In the genomic region with DNA sequence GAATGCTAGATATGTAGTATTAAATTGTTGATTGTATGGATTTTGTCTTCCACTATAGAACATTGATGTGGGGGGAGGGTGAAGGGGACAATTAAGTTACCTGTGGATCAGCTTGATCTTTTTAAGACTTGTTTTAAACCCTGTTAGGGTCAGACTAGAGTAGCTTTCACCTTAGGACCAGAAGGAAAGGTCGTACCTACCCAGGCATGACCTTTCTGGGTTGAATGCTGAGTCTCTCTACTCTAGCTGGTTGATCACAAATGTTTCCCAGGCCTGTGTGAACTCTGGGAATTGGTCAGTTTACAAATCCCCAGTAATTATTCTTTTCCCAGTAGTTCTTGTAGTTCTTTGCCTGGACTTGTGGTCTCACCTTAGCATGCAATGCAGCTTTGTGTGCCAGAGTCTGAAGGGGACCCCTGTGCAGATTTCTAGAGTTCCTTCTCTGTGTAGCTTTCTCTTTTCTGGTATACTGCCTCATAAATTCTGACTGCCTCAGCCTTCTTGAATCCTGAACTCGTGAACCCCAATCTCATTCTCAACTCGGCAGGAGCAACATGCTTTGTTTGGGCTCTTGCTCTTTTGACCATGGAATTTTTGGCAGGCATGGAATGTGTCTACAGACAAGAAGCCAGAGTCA, we compare ENCODE assay signal across 9 cellular contexts. TPM values are rescaled to one million over a fixed set of nuclear protein-coding genes. Genes with fewer than 3 reads are reported as not detected.
DNase-seq lines count a peak whose midpoint lies in the region; ATAC-seq and TF ChIP-seq lines count a peak whose summit lies in the region.
"Had no signal": no experiment of that assay in that cellular context is flagged by ENCODE, and none has a peak within 500 bp of the region (broad histone marks: within the 10 kb centered on the region; RNA-seq: fewer than 3 reads in every experiment).

No MANE protein-coding gene starts in this region.

- no peak overlapping the region for H2AK5ac ChIP-seq in neuronal stem cell (ENCODE audit: low read depth, low read length)

- H2AFZ ChIP-seq in PC-3 (ENCODE audit: low read length) (no peak overlapping the region), neuronal stem cell (ENCODE audit: low read length) (peak overlapping the region; percentile 24)

- H3K4me1 Mint-ChIP-seq in Caco-2 (ENCODE audit: low read depth, unreplicated experiment), result peaks cover 27% of the 10 kb centered on the region

- peaks cover 13% of the 10 kb centered on the region for H3F3A ChIP-seq in PC-3 (ENCODE audit: low read length, unreplicated experiment)

- H4K91ac ChIP-seq in neuronal stem cell (ENCODE audit: low read depth, low read length, poor library complexity), result no peak overlapping the region

- H2BK15ac ChIP-seq in neuronal stem cell (ENCODE audit: low read length), result no peak overlapping the region

- no peak overlapping the region for H2BK120ac ChIP-seq in neuronal stem cell (ENCODE audit: low read depth, low read length)

- H3K79me1 ChIP-seq in neuronal stem cell (ENCODE audit: low read depth, low read length), result no peaks in the 10 kb centered on the region

- peaks cover 42% of the 10 kb centered on the region for H3K79me2 ChIP-seq in PC-3 (ENCODE audit: low read length)

- no peaks in the 10 kb centered on the region for H3K27me3 Mint-ChIP-seq in Caco-2 (ENCODE audit: insufficient read depth, unreplicated experiment)

- no CpG with 5 or more reads among the region's 3 CpGs for WGBS in neuronal stem cell (ENCODE audit: extremely low coverage in 2 of 2, insufficient read length in 2 of 2, insufficient replicate concordance in 1 of 2), 2 donors

- H3K4me1 ChIP-seq in Caco-2, result peaks cover 44% of the 10 kb centered on the region
- peaks cover 42% of the 10 kb centered on the region for H3K4me1 ChIP-seq in PC-3 (ENCODE audit: insufficient read depth, low read length)
- H3K4me1 ChIP-seq in duodenal mucosa (ENCODE audit: control insufficient read depth in 1 of 2, insufficient read depth in 2 of 2, low read length in 2 of 2), result peaks cover 0 to 8% of the 10 kb centered on the region in 2 donors
- peaks cover 4 to 24% of the 10 kb centered on the region in 2 donors for H3K4me1 ChIP-seq in neuronal stem cell (ENCODE audit: control insufficient read depth in 2 of 2, insufficient read depth in 1 of 2, low read depth in 1 of 2, low read length in 2 of 2)

- H3K9ac ChIP-seq in PC-3 (ENCODE audit: low read length) (peak overlapping the region; percentile 59), duodenal mucosa (ENCODE audit: low read depth in 1 of 2, low read length in 2 of 2) (no peak overlapping the region), neuronal stem cell (ENCODE audit: low read depth, low read length, poor library complexity) (no peak overlapping the region)

- H3K27ac ChIP-seq in PC-3 (ENCODE audit: low read length) (peak overlapping the region; percentile 82), duodenal mucosa (ENCODE audit: low read depth, low read length) (peak overlapping the region; percentile 43), neuronal stem cell (replicated peaks; ENCODE audit: low read length) (peak overlapping the region; percentile 91)

- no peak overlapping the region for H2BK5ac ChIP-seq in neuronal stem cell (ENCODE audit: low read length)

- intact Hi-C loops in Caco-2 (cut with micrococcal nuclease; ENCODE audit: unreplicated experiment) (loop anchor here (1.0 kb wide), 1 partner anchor 23 kb away; no protein-coding TSS in a partner anchor), PC-3 (cut with micrococcal nuclease) (no loop called here), Right ventricle myocardium superior (cut with DNase I) (no loop called here)

- peaks cover 1% of the 10 kb centered on the region for H3K36me3 ChIP-seq in Caco-2 (ENCODE audit: control insufficient read depth, insufficient read depth, low read length)
- H3K36me3 ChIP-seq in PC-3 (ENCODE audit: low read depth, low read length), result peaks cover 12% of the 10 kb centered on the region
- peaks cover 0 to 14% of the 10 kb centered on the region in 2 donors for H3K36me3 ChIP-seq in duodenal mucosa (ENCODE audit: control insufficient read depth in 1 of 2, insufficient read depth in 2 of 2, low read length in 2 of 2)
- peaks cover 7 to 25% of the 10 kb centered on the region in 2 donors for H3K36me3 ChIP-seq in neuronal stem cell (replicated peaks in 1 of 2; ENCODE audit: control insufficient read depth in 2 of 2, insufficient read depth in 2 of 2, low read length in 2 of 2)

- H3K18ac ChIP-seq in neuronal stem cell (ENCODE audit: low read length), result no peak overlapping the region

- no peak overlapping the region for H2BK12ac ChIP-seq in neuronal stem cell (ENCODE audit: low read length)

- POLR2A ChIA-PET in Caco-2 (lab: Charles Lee) (interaction anchor here (0.5 to 1.1 kb wide), 5 partner anchors 31 to 132 kb away, joined by 3 to 7 read pairs (median 3); no protein-coding TSS in a partner anchor), PC-3 (lab: Charles Lee; ENCODE audit: unreplicated experiment) (interaction anchor here (0.5 kb wide), 1 partner anchor 75 kb away, joined by 3 read pairs; no protein-coding TSS in a partner anchor)

- H3K4ac ChIP-seq in neuronal stem cell (ENCODE audit: low read length), result no peak overlapping the region

- H4K8ac ChIP-seq in neuronal stem cell (ENCODE audit: low read depth, low read length), result no peak overlapping the region

- H3K9me2 ChIP-seq in PC-3 (replicated peaks; ENCODE audit: low read length), result no peaks in the 10 kb centered on the region

- DNase-seq in Caco-2, result peak; percentile 60 to 66
- DNase-seq in PC-3, result no peak
- DNase-seq in neuronal stem cell (ENCODE audit: low spot score), result peak; percentile 61
- no peak for DNase-seq in hepatic stellate cell (ENCODE audit: low spot score)
- DNase-seq in Right ventricle myocardium superior, result no peak
- DNase-seq: heart left ventricle had no signal

- H3K27ac Mint-ChIP-seq in Caco-2 (ENCODE audit: unreplicated experiment), result peak overlapping the region; percentile 86

- H3K14ac ChIP-seq in neuronal stem cell (ENCODE audit: low read length), result no peak overlapping the region

- TF ChIP-seq CTCF in Caco-2 (IDR thresholded peaks at IDR 0.05; ENCODE audit: insufficient read depth in 1 of 2, low read depth in 1 of 2, low read length in 1 of 2, severe bottlenecking in 1 of 2, unreplicated experiment in 1 of 2), result no peak
- TF ChIP-seq CTCF in PC-3 (conservative IDR thresholded peaks at IDR 0.05; ENCODE audit: low read depth, low read length), result no peak

- peak overlapping the region; percentile 41 for H3K4me2 ChIP-seq in PC-3 (ENCODE audit: low read length)
- H3K4me2 ChIP-seq in neuronal stem cell (ENCODE audit: insufficient read depth, low read length, poor library complexity, severe bottlenecking), result peak overlapping the region; percentile 14

- no peak for ATAC-seq in PC-3
- no peak for ATAC-seq in HG03135 (IDR thresholded peaks at IDR 0.05; ENCODE audit: unreplicated experiment)
- ATAC-seq in Right ventricle myocardium superior (ENCODE audit: poor library complexity), result no peak
- no peak for ATAC-seq in HG02759 (IDR thresholded peaks at IDR 0.05; ENCODE audit: unreplicated experiment)
- ATAC-seq: heart left ventricle had no signal

- CTCF ChIA-PET in Caco-2 (lab: Charles Lee) (no interaction called here), PC-3 (lab: Charles Lee) (no interaction called here)

- H3K27me3 ChIP-seq in Caco-2 (replicated peaks; ENCODE audit: control insufficient read depth, insufficient read depth, low read length) (no peaks in the 10 kb centered on the region), PC-3 (ENCODE audit: low read length) (no peaks in the 10 kb centered on the region), duodenal mucosa (ENCODE audit: control insufficient read depth in 1 of 2, insufficient read depth in 2 of 2, low read length in 2 of 2) (no peaks in the 10 kb centered on the region), neuronal stem cell (ENCODE audit: control insufficient read depth in 3 of 3, insufficient read depth in 3 of 3, low read depth in 1 of 3, low read length in 3 of 3) (no peaks in the 10 kb centered on the region)
- H3K27me3 ChIP-seq: heart left ventricle had no signal

- H3K4me3 Mint-ChIP-seq in Caco-2 (ENCODE audit: unreplicated experiment), result peak overlapping the region; percentile 58

- peaks cover 6% of the 10 kb centered on the region; the same call in 1 of the 2 replicates for H3K9me3 ChIP-seq in Caco-2
- H3K9me3 ChIP-seq in PC-3 (ENCODE audit: low read length), result no peaks in the 10 kb centered on the region
- H3K9me3 ChIP-seq in duodenal mucosa (ENCODE audit: control insufficient read depth in 1 of 2, low read length in 2 of 2), result no peaks in the 10 kb centered on the region
- H3K9me3 ChIP-seq in neuronal stem cell (replicated peaks in 1 of 2; ENCODE audit: control insufficient read depth in 2 of 2, insufficient read depth in 1 of 2, low read depth in 1 of 2, low read length in 2 of 2), result peaks cover 3 to 6% of the 10 kb centered on the region in 2 donors

- BruUV-seq in Caco-2 (replicated peaks; lab: Mats Ljungman, UMichigan) (TSS peak; percentile 84), PC-3 (replicated peaks; lab: Mats Ljungman, UMichigan) (no TSS peak)

- no peaks in the 10 kb centered on the region for H4K20me1 ChIP-seq in PC-3 (ENCODE audit: low read length)

- H3K4me3 ChIP-seq in Caco-2 (ENCODE audit: low read depth, low read length) (no peak overlapping the region), PC-3 (ENCODE audit: low read length) (no peak overlapping the region), duodenal mucosa (ENCODE audit: low read depth in 1 of 2, low read length in 2 of 2) (no peak overlapping the region), neuronal stem cell (ENCODE audit: low read length in 2 of 2) (no peak overlapping the region)
- H3K4me3 ChIP-seq: heart left ventricle had no signal

- H3K23ac ChIP-seq in neuronal stem cell (ENCODE audit: low read depth, low read length, poor library complexity), result no peak overlapping the region

- H3K36me3 Mint-ChIP-seq in Caco-2 (ENCODE audit: insufficient read depth, unreplicated experiment), result peaks cover 56% of the 10 kb centered on the region

- H3K9me3 Mint-ChIP-seq in Caco-2 (ENCODE audit: unreplicated experiment), result peaks cover 9% of the 10 kb centered on the region

RNA-seq across cellular contexts. Expression of a gene that starts 54.0 kb away (rescaled TPM):
- 277 and 297 TPM in 2 replicates for total RNA-seq in Caco-2 (2022)
- 237 and 277 TPM in 2 replicates for total RNA-seq in PC-3 (2014; rRNA removed)
- 40.5 TPM for polyA plus RNA-seq in neuronal stem cell (2013, experiment 1 of 2)
- 40.6 TPM for polyA plus RNA-seq in neuronal stem cell (2013, experiment 2 of 2)
- 49.4 TPM for total RNA-seq in Right ventricle myocardium superior

RNA-seq across cellular contexts. Expression of a gene that starts 54.3 kb away (rescaled TPM):
- total RNA-seq in Caco-2 (2022) (36.1 and 36.6 TPM in 2 replicates), PC-3 (2014; rRNA removed) (69.8 and 82.1 TPM in 2 replicates), Right ventricle myocardium superior (9.0 TPM)
- polyA plus RNA-seq in neuronal stem cell (2013, experiment 1 of 2), result 19.9 TPM
- polyA plus RNA-seq in neuronal stem cell (2013, experiment 2 of 2), result 20.2 TPM

Comparison
In these comparisons a context has a peak if more than half of its experiments do, and no peak if none do; other contexts are left out.
1. DNase-seq: peak in Caco-2 (2 of 2) and neuronal stem cell (single experiment); none in PC-3 (single experiment), hepatic stellate cell (single experiment) and Right ventricle myocardium superior (single experiment).
2. Peak in every context shown above with its lines, with median percentiles within 50 percentile points of each other: H3K27ac ChIP-seq.